ENCODE assay signal across 8 cellular contexts in the genomic region with DNA sequence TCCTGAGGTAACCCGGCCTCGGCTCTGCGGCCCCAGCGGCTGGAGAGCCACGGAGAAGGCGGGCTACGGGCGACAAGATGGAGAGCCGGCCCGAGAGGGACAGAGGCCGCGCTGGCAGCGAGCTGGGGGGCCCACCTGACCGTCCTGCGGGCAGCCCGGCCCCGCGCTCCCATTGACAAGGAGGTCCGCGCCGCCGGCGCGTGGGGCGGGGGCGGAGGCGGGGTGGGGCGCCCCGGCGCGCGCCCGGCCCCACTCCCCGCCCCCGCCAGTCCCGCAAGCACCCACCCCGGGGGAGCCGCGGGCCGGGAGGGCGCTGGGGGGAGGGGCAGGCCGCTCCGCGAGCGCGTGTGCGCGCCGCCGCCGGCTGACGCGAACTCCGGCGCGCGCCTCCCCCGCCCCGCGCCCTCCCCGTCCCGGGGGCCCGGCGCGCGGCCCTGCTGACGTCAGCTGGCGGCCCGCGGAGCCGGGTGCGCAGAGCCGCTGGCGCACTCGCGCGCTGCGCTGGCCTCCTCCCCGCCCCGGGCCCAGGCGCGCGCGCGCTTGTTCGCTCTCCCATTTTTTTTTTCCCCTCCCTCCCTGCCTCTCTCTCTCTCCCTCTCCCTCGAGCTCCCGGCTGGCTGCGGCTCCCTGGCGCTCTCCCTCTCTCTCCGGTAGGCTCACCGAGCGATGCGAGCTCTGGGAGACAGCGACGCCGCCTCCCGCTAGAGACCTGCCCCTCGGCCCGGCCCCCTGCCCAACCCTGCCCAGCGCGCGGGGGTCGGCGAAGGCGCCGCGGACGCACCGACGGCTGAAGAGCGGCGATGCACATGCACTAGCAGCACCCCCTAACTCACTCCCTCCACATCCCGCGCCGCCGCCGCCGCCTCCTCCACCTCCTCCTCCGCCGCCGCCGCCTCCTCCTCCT. TPM values are rescaled to one million over a fixed set of nuclear protein-coding genes. Genes with fewer than 3 reads are reported as not detected.
DNase-seq lines count a peak whose midpoint lies in the region; ATAC-seq, FAIRE-seq and TF ChIP-seq lines count a peak whose summit lies in the region.

Gene GNAO1 (plus strand): TSS at position 587 of the 904 bp plus-strand sequence. CDS start 747 bp downstream, outside the sequence.

- CTCF ChIA-PET in endothelial cell of umbilical vein (lab: Charles Lee): no interaction called here

- peak within 1 kb of the TSS; percentile 83 for H2AFZ ChIP-seq in endothelial cell of umbilical vein (ENCODE audit: low read depth, low read length)

- no peak within 1 kb of the TSS for H3K23ac ChIP-seq in mesendoderm (ENCODE audit: low read length)

- no peak within 1 kb of the TSS for H3K27ac ChIP-seq in BLaER1
- no peak within 1 kb of the TSS for H3K27ac ChIP-seq in endothelial cell of umbilical vein (ENCODE audit: insufficient read depth, low read depth, low read length)
- no peak within 1 kb of the TSS for H3K27ac ChIP-seq in mesendoderm (ENCODE audit: low read depth, low read length)

- ATAC-seq in GM21526 (IDR thresholded peaks at IDR 0.05; ENCODE audit: low FRiP score, unreplicated experiment) (peak; percentile 63), GM19463 (IDR thresholded peaks at IDR 0.05; ENCODE audit: unreplicated experiment) (no peak)

- H3K18ac ChIP-seq in mesendoderm (ENCODE audit: low read length): no peak within 1 kb of the TSS

- H4K5ac ChIP-seq in mesendoderm (ENCODE audit: low read length): no peak within 1 kb of the TSS

- no peak for TF ChIP-seq POLR2A in endothelial cell of umbilical vein (IDR thresholded peaks at IDR 0.05; ENCODE audit: low read depth, low read length)

- H3K4ac ChIP-seq in mesendoderm (ENCODE audit: low read depth, low read length): no peak within 1 kb of the TSS

- POLR2A ChIA-PET in endothelial cell of umbilical vein (lab: Charles Lee): no interaction called here

- FAIRE-seq in endothelial cell of umbilical vein (lab: Jason Lieb, UNC): no peak

- H3K36me3 ChIP-seq in BLaER1 (no peaks in the 10 kb centered on the region), endothelial cell of umbilical vein (ENCODE audit: control insufficient read depth in 2 of 2, extremely low read depth in 1 of 2, insufficient read depth in 2 of 2, low read length in 2 of 2) (no peaks in the 10 kb centered on the region), mesendoderm (ENCODE audit: control insufficient read depth, insufficient read depth, low read length) (no peaks in the 10 kb centered on the region)

- H3K4me1 ChIP-seq in BLaER1 (peaks cover 15% of the 10 kb centered on the region), endothelial cell of umbilical vein (ENCODE audit: control insufficient read depth, extremely low read depth, insufficient read depth, low read length) (peaks cover 4% of the 10 kb centered on the region), mesendoderm (ENCODE audit: control insufficient read depth, low read depth, low read length) (no peaks in the 10 kb centered on the region)

- H3K9ac ChIP-seq in BLaER1 (peak within 1 kb of the TSS; percentile 31; the same call in 1 of the 2 replicates), endothelial cell of umbilical vein (replicated peaks; ENCODE audit: extremely low read depth, insufficient read depth, low read length) (no peak within 1 kb of the TSS), mesendoderm (ENCODE audit: low read length) (peak within 1 kb of the TSS; percentile 64)

- H3K27me3 ChIP-seq in BLaER1 (peaks cover 82% of the 10 kb centered on the region), endothelial cell of umbilical vein (ENCODE audit: control insufficient read depth in 2 of 2, insufficient read depth in 2 of 2, low read length in 2 of 2) (peaks cover 58 to 69% of the 10 kb centered on the region in 2 experiments), mesendoderm (ENCODE audit: insufficient read depth, low read length, poor library complexity) (peaks cover 27% of the 10 kb centered on the region)

- peaks cover 39% of the 10 kb centered on the region for H4K20me1 ChIP-seq in BLaER1
- no peaks in the 10 kb centered on the region for H4K20me1 ChIP-seq in endothelial cell of umbilical vein (replicated peaks; ENCODE audit: control insufficient read depth, extremely low read depth, insufficient read depth, low read length)

- H4K8ac ChIP-seq in mesendoderm (ENCODE audit: low read depth, low read length): no peak within 1 kb of the TSS

- H3K9me3 ChIP-seq in BLaER1 (no peaks in the 10 kb centered on the region), endothelial cell of umbilical vein (replicated peaks; ENCODE audit: control insufficient read depth, insufficient read depth, low read length) (no peaks in the 10 kb centered on the region)

- DNase-seq in NCI-H446 (lab: John Stamatoyannopoulos, UW) (peak; percentile 18 to 81), activated T-cell treated with anti-CD3 and anti-CD28 coated beads for 1 hour (ENCODE audit: low read depth) (peak; percentile 38), endothelial cell of umbilical vein (ENCODE audit: low read depth, low spot score) (peak; percentile 12), mesendoderm (peak; percentile 76)
- peak; percentile 55 for DNase-seq in stimulated activated CD8-positive, alpha-beta memory T cell treated with anti-CD3 and anti-CD28 coated beads, Interleukin-4, amount 100 ng/mL, for 24 hours (ENCODE audit: low read depth)

- dilution Hi-C loops in endothelial cell of umbilical vein (cut with MboI; ENCODE audit: extremely low pct_ligation_motif_present, low sequenced_read_pairs): no loop called here

- H2BK120ac ChIP-seq in mesendoderm (ENCODE audit: low read depth, low read length): no peak within 1 kb of the TSS

- no peak within 1 kb of the TSS for H2BK5ac ChIP-seq in mesendoderm (ENCODE audit: low read length)

- BruUV-seq in endothelial cell of umbilical vein (replicated peaks; lab: Mats Ljungman, UMichigan): no TSS peak

- intact Hi-C loops in endothelial cell of umbilical vein (cut with micrococcal nuclease): loop anchor here (10.0 kb wide), 1 partner anchor 124 kb away; no protein-coding TSS in a partner anchor

- no peaks in the 10 kb centered on the region for H3K9me1 ChIP-seq in endothelial cell of umbilical vein (replicated peaks; ENCODE audit: control insufficient read depth, extremely low read depth, insufficient read depth, low read length)

- no peak for TF ChIP-seq CTCF in endothelial cell of umbilical vein (IDR thresholded peaks at IDR 0.05; ENCODE audit: extremely low read depth in 1 of 2, insufficient read depth in 1 of 2, low read depth in 1 of 2, low read length in 2 of 2)

- H3K79me1 ChIP-seq in mesendoderm (ENCODE audit: low read length): no peaks in the 10 kb centered on the region

- no peak within 1 kb of the TSS for H2AK5ac ChIP-seq in mesendoderm (ENCODE audit: low read length)

- peak within 1 kb of the TSS; percentile 80 for H3K56ac ChIP-seq in mesendoderm (ENCODE audit: low read length)

- H3K4me3 ChIP-seq in BLaER1: peak within 1 kb of the TSS; percentile 72
- peak within 1 kb of the TSS; percentile 32 to 44 (median 39) for H3K4me3 ChIP-seq in endothelial cell of umbilical vein (replicated peaks in 1 of 3; ENCODE audit: insufficient read depth in 1 of 3, low read depth in 1 of 3, low read length in 3 of 3)
- H3K4me3 ChIP-seq in mesendoderm (ENCODE audit: low read length): peak within 1 kb of the TSS; percentile 47

- peak within 1 kb of the TSS; percentile 92 for H3K4me2 ChIP-seq in BLaER1
- H3K4me2 ChIP-seq in endothelial cell of umbilical vein (ENCODE audit: insufficient read depth, low read length): peak within 1 kb of the TSS; percentile 52
- peak within 1 kb of the TSS; percentile 67 for H3K4me2 ChIP-seq in mesendoderm (ENCODE audit: low read length)

- no peaks in the 10 kb centered on the region for H3K79me2 ChIP-seq in endothelial cell of umbilical vein (ENCODE audit: control insufficient read depth, insufficient read depth, low read length)
- no peaks in the 10 kb centered on the region for H3K79me2 ChIP-seq in mesendoderm (ENCODE audit: control insufficient read depth, insufficient read depth, low read length)

- WGBS in mesendoderm (ENCODE audit: extremely low coverage, insufficient coverage, low lambda C conversion rate): no CpG with 5 or more reads among the region's 123 CpGs

- H2BK15ac ChIP-seq in mesendoderm (replicated peaks; ENCODE audit: low read depth): no peak within 1 kb of the TSS

TF ChIP-seq in endothelial cell of umbilical vein, 7 proteins besides CTCF, POLR2A, EP300 and RAD21:
- no peak for TF ChIP-seq POLR2AphosphoS5 (IDR thresholded peaks at IDR 0.05; ENCODE audit: insufficient read depth, low read depth, low read length)
- TF ChIP-seq EZH2 (IDR thresholded peaks at IDR 0.05; ENCODE audit: borderline replicate concordance, low read depth, low read length, severe bottlenecking): peak; percentile 85

RNA-seq across cellular contexts. Expression of gene GNAO1, which starts in this region (rescaled TPM):
- total RNA-seq in endothelial cell of umbilical vein: not detected in 2 replicates
- not detected in 2 replicates for polyA plus RNA-seq in endothelial cell of umbilical vein
- polyA plus RNA-seq in endothelial cell of umbilical vein (2011; cell fraction: cytosol; rRNA removed): 0.01 and 0.03 TPM in 2 replicates
- 0.03 TPM in 1 of 2 replicates, not detected in the other for polyA plus RNA-seq in endothelial cell of umbilical vein (2011; cell fraction: nucleus; rRNA removed)
- 0.10 TPM in 1 of 2 replicates, not detected in the other for polyA plus RNA-seq in endothelial cell of umbilical vein (2012)
- not detected in 2 replicates for polyA minus RNA-seq in endothelial cell of umbilical vein
- polyA minus RNA-seq in endothelial cell of umbilical vein (2011; cell fraction: cytosol; rRNA and poly(A)+ RNA removed): not detected
- not detected in 2 replicates for polyA minus RNA-seq in endothelial cell of umbilical vein (2011; cell fraction: nucleus; rRNA and poly(A)+ RNA removed)
- polyA plus RNA-seq in mesendoderm (2013, experiment 1 of 2): 3.1 TPM
- 3.2 TPM for polyA plus RNA-seq in mesendoderm (2013, experiment 2 of 2)

Comparison
In these comparisons a context has a peak if more than half of its experiments do, and no peak if none do; other contexts are left out.
1. Peak in DNase-seq, H3K4me3 ChIP-seq and H3K4me2 ChIP-seq in endothelial cell of umbilical vein; RNA of the gene not detected or under 1 TPM.
2. DNase-seq: peak in every context shown above with its lines; median percentile 76 in mesendoderm; 55 in stimulated activated CD8-positive, alpha-beta memory T cell treated with anti-CD3 and anti-CD28 coated beads, Interleukin-4, amount 100 ng/mL, for 24 hours; 50 in NCI-H446; 38 in activated T-cell treated with anti-CD3 and anti-CD28 coated beads for 1 hour; 12 in endothelial cell of umbilical vein.